1 cellular context compared by ENCODE assay signal in the genomic region with DNA sequence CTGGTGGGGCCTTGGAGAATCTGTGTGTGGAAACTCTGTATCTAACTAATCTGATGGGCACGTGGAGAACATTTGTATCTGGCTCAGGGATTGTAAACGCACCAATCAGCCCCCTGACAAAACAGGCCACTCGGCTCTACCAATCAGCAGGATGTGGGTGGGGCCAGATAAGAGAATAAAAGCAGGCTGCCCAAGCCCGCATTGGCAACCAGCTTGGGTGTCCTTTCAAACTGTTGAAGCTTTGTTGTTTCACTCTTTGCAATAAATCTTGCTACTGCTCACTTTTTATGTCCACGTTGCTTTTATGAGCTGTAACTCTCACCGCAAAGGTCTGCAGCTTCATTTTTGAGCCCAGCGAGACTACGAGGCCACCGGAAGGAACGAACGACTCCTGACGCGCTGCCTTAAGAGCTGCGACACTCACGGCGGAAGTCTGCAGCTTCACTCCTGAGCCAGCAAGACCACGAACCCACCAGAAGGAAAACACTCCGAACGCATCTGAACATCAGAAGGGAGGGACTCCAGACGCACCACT.
TF ChIP-seq lines count a peak whose summit lies in the region.

No MANE protein-coding gene starts in this region.

TF ChIP-seq in GM23338, 12 proteins besides CTCF, POLR2A, EP300 and RAD21:
- peak; percentile 32; the same call in 1 of the 2 replicates for TF ChIP-seq POLR2AphosphoS5 (IDR thresholded peaks at IDR 0.05; ENCODE audit: low read depth)
TF ChIP-seq in GM23338: peak in this region for 1; not testable (repeated sequence) for 11.
